Comparison of ENCODE assay signal across 26 cellular contexts in the genomic region with DNA sequence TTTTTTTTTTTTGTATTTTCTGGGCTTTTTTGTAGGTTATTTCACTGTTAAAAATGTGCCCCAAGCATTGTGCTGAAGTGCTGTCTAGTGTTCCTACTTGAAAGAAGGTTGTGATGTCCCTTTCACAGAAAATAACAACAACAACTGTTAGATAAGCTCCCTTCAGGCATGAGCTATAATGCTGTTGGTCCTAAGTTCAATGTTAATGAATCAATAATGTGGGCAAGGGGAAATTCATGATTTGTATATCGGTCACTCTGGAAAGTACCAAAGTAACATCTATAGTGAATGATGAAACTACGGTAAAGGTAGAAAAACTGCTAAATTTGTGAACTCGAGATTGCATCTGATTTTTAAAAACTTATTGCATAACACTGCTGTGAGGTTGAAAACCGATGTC.
"Had no signal": no experiment of that assay in that cellular context is flagged by ENCODE, and none has a peak within 500 bp of the region (broad histone marks: within the 10 kb centered on the region; RNA-seq: fewer than 3 reads in every experiment).

No MANE protein-coding gene starts in this region.

- H3K4me3 ChIP-seq: esophagus squamous epithelium, gastrocnemius medialis, heart right ventricle, left lung, lower lobe of right lung, mucosa of descending colon had no signal

- H3K9me3 ChIP-seq: esophagus squamous epithelium, gastrocnemius medialis, heart right ventricle, lower lobe of right lung, mucosa of descending colon had no signal

- H3K27ac ChIP-seq: epithelial cell of prostate, esophagus squamous epithelium, gastrocnemius medialis, heart right ventricle, left lung, lower lobe of right lung had no signal

- DNase-seq: cortex of kidney; effector CD8-positive, alpha-beta T cell; effector memory CD8-positive, alpha-beta T cell; endodermal cell; erythroblast; esophagus squamous epithelium; foreskin fibroblast; foreskin melanocyte; gastrocnemius medialis; glutamatergic neuron; head of caudate nucleus; heart right ventricle; hippocampal formation; left cardiac atrium; left lung; left ventricle myocardium superior; lower lobe of right lung; mesenchymal stem cell; mucosa of descending colon; naive B cell; naive thymus-derived CD8-positive, alpha-beta T cell had no signal

- H3K36me3 ChIP-seq: esophagus squamous epithelium, gastrocnemius medialis, heart right ventricle, left lung, lower lobe of right lung had no signal

- H3K4me1 ChIP-seq: esophagus squamous epithelium, gastrocnemius medialis, heart right ventricle, left lung, lower lobe of right lung had no signal

- ATAC-seq: effector memory CD8-positive, alpha-beta T cell; esophagus mucosa; gastrocnemius medialis; heart right ventricle; left cardiac atrium; left lung; left ventricle myocardium superior; lower lobe of right lung; mucosa of descending colon; naive thymus-derived CD8-positive, alpha-beta T cell had no signal

- FAIRE-seq: endometrium, islet of Langerhans, keratinocyte had no signal

- H3K27me3 ChIP-seq: esophagus squamous epithelium, gastrocnemius medialis, heart right ventricle, left lung had no signal
